Comparison of ENCODE assay signal across 8 cellular contexts in the genomic region with DNA sequence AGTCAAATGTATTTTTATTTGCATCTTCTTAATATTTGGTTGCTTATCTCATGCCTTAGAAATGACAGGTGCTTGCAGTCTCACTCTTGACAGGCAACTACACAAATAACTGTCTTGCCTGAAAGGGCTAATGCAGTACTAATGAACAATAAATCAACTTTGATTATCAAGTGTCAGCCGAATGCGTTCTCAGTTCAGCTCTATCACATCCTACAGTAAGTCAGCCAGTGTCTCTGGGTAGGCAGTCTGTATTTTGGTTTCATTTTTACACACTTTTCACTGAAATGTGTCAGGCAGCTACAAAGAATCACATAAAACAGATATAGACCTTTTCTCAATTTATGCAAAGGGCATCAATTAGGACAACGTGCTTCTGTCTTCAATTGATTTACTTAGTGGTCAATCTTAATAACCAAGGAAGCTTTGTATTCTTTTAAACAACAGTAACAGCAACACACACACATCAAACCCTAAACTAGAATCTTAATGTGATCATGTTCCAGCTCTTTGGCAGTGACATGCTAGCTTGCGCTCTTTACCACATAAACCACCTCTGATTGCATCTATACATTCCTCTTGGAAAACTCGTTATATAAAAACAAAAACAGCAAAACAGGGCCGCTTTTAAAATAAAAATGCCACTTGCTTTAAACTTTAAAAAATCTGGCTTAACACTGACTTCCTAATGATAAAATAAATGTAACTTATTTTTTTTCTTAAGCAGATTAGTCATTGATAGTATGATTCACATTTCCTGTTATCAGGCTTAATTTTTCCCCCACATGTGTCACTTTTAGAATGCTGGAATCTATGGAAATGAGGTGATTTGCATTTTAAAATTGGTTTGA.
DNase-seq lines count a peak whose midpoint lies in the region; ATAC-seq and TF ChIP-seq lines count a peak whose summit lies in the region.

No MANE protein-coding gene starts in this region.

- TF ChIP-seq CTCF in AG09309 (IDR thresholded peaks at IDR 0.05; ENCODE audit: control insufficient read depth, insufficient read depth, low read depth, low read length, missing control alignments) (no peak), cardiac fibroblast (IDR thresholded peaks at IDR 0.05; ENCODE audit: low read depth, low read length) (no peak), WTC11 (IDR thresholded peaks at IDR 0.05) (no peak)

- H3K36me3 Mint-ChIP-seq in memory B cell = no peaks in the 10 kb centered on the region
- no peaks in the 10 kb centered on the region for H3K36me3 Mint-ChIP-seq in WTC11

- intact Hi-C loops in posterior vena cava (cut with DNase I) = loop anchor here in 1 of 2 donors (10.0 kb wide), 1 partner anchor 242 kb away; no protein-coding TSS in a partner anchor

- no peaks in the 10 kb centered on the region for H3K9me3 Mint-ChIP-seq in memory B cell
- no peaks in the 10 kb centered on the region for H3K9me3 Mint-ChIP-seq in WTC11

- DNase-seq in AG09309 (ENCODE audit: low read depth) (no peak), M059J (ENCODE audit: low read depth) (peak; percentile 42), cardiac fibroblast (ENCODE audit: low read depth in 2 of 2) (peak in 1 of 2 donors; percentile 72), memory B cell (ENCODE audit: low spot score in 2 of 2) (no peak), hypothalamus (lab: John Stamatoyannopoulos, UW) (no peak), posterior vena cava (ENCODE audit: low spot score) (no peak), WTC11 (ENCODE audit: low spot score) (no peak)

- no peak overlapping the region for H3K4me3 Mint-ChIP-seq in memory B cell
- no peak overlapping the region for H3K4me3 Mint-ChIP-seq in WTC11

- H3K4me1 Mint-ChIP-seq in memory B cell (peaks cover 40% of the 10 kb centered on the region), WTC11 (peaks cover 65% of the 10 kb centered on the region)

- H3K27me3 Mint-ChIP-seq in memory B cell (no peaks in the 10 kb centered on the region), WTC11 (ENCODE audit: low read depth) (peaks cover 8% of the 10 kb centered on the region)

- peak overlapping the region; percentile 72 for H3K4me3 ChIP-seq in AG09309 (ENCODE audit: control insufficient read depth, low read depth, low read length)
- H3K4me3 ChIP-seq in cardiac fibroblast (replicated peaks in 1 of 2; ENCODE audit: low read depth in 2 of 2, low read length in 2 of 2) = peak overlapping the region; percentile 66 to 70

- H3K27ac Mint-ChIP-seq in memory B cell (no peak overlapping the region), WTC11 (no peak overlapping the region)

- CTCF ChIA-PET in WTC11 (lab: Charles Lee) = no interaction called here

- ATAC-seq in GM18868 (IDR thresholded peaks at IDR 0.05; ENCODE audit: unreplicated experiment) (peak; percentile 51), memory B cell (ENCODE audit: low read depth) (peak; percentile 7), WTC11 (no peak)

- POLR2A ChIA-PET in WTC11 (lab: Charles Lee) = no interaction called here

TF ChIP-seq in WTC11, 78 proteins besides CTCF, POLR2A, EP300 and RAD21:
- TF ChIP-seq, protein P1, sequence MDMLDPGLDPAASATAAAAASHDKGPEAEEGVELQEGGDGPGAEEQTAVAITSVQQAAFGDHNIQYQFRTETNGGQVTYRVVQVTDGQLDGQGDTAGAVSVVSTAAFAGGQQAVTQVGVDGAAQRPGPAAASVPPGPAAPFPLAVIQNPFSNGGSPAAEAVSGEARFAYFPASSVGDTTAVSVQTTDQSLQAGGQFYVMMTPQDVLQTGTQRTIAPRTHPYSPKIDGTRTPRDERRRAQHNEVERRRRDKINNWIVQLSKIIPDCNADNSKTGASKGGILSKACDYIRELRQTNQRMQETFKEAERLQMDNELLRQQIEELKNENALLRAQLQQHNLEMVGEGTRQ (CRISPR knock-in tag; IDR thresholded peaks at IDR 0.05) = no peak
- TF ChIP-seq, protein P2, sequence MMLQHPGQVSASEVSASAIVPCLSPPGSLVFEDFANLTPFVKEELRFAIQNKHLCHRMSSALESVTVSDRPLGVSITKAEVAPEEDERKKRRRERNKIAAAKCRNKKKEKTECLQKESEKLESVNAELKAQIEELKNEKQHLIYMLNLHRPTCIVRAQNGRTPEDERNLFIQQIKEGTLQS (CRISPR knock-in tag; conservative IDR thresholded peaks at IDR 0.05) = no peak
- TF ChIP-seq JUN (CRISPR knock-in tag; IDR thresholded peaks at IDR 0.05) (no peak), OVOL2 (CRISPR knock-in tag; IDR thresholded peaks at IDR 0.05; ENCODE audit: borderline replicate concordance) (no peak), SMAD4 (CRISPR knock-in tag; IDR thresholded peaks at IDR 0.05) (no peak), TCF7 (CRISPR knock-in tag; IDR thresholded peaks at IDR 0.05; ENCODE audit: low read depth) (no peak), ESRRA (CRISPR knock-in tag; IDR thresholded peaks at IDR 0.05; ENCODE audit: borderline replicate concordance) (no peak), HMGA2 (CRISPR knock-in tag; IDR thresholded peaks at IDR 0.05) (no peak), NR3C1 (CRISPR knock-in tag; conservative IDR thresholded peaks at IDR 0.05; ENCODE audit: low read depth) (no peak), EMX1 (CRISPR knock-in tag; IDR thresholded peaks at IDR 0.05) (no peak), TP53 (CRISPR knock-in tag; IDR thresholded peaks at IDR 0.05) (no peak), MYBL2 (CRISPR knock-in tag; IDR thresholded peaks at IDR 0.05) (no peak), TEAD1 (CRISPR knock-in tag; IDR thresholded peaks at IDR 0.05) (no peak), SP1 (CRISPR knock-in tag; conservative IDR thresholded peaks at IDR 0.05) (no peak), GRHL2 (CRISPR knock-in tag; IDR thresholded peaks at IDR 0.05; ENCODE audit: insufficient replicate concordance, severe bottlenecking) (no peak)
- TF ChIP-seq, protein P3, sequence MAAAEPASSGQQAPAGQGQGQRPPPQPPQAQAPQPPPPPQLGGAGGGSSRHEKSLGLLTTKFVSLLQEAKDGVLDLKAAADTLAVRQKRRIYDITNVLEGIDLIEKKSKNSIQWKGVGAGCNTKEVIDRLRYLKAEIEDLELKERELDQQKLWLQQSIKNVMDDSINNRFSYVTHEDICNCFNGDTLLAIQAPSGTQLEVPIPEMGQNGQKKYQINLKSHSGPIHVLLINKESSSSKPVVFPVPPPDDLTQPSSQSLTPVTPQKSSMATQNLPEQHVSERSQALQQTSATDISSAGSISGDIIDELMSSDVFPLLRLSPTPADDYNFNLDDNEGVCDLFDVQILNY (CRISPR knock-in tag; IDR thresholded peaks at IDR 0.05) = no peak
- TF ChIP-seq, protein P4, sequence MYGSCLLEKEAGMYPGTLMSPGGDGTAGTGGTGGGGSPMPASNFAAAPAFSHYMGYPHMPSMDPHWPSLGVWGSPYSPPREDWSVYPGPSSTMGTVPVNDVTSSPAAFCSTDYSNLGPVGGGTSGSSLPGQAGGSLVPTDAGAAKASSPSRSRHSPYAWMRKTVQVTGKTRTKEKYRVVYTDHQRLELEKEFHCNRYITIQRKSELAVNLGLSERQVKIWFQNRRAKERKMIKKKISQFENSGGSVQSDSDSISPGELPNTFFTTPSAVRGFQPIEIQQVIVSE (CRISPR knock-in tag; IDR thresholded peaks at IDR 0.05; ENCODE audit: borderline replicate concordance) = no peak
- TF ChIP-seq, protein P5, sequence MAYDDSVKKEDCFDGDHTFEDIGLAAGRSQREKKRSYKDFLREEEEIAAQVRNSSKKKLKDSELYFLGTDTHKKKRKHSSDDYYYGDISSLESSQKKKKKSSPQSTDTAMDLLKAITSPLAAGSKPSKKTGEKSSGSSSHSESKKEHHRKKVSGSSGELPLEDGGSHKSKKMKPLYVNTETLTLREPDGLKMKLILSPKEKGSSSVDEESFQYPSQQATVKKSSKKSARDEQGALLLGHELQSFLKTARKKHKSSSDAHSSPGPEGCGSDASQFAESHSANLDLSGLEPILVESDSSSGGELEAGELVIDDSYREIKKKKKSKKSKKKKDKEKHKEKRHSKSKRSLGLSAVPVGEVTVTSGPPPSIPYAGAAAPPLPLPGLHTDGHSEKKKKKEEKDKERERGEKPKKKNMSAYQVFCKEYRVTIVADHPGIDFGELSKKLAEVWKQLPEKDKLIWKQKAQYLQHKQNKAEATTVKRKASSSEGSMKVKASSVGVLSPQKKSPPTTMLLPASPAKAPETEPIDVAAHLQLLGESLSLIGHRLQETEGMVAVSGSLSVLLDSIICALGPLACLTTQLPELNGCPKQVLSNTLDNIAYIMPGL (CRISPR knock-in tag; IDR thresholded peaks at IDR 0.05) = no peak
- TF ChIP-seq, protein P6, sequence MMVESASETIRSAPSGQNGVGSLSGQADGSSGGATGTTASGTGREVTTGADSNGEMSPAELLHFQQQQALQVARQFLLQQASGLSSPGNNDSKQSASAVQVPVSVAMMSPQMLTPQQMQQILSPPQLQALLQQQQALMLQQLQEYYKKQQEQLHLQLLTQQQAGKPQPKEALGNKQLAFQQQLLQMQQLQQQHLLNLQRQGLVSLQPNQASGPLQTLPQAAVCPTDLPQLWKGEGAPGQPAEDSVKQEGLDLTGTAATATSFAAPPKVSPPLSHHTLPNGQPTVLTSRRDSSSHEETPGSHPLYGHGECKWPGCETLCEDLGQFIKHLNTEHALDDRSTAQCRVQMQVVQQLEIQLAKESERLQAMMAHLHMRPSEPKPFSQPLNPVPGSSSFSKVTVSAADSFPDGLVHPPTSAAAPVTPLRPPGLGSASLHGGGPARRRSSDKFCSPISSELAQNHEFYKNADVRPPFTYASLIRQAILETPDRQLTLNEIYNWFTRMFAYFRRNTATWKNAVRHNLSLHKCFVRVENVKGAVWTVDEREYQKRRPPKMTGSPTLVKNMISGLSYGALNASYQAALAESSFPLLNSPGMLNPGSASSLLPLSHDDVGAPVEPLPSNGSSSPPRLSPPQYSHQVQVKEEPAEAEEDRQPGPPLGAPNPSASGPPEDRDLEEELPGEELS (CRISPR knock-in tag; IDR thresholded peaks at IDR 0.05) = no peak
